Comparison of ENCODE assay signal across 26 cellular contexts in the genomic region with DNA sequence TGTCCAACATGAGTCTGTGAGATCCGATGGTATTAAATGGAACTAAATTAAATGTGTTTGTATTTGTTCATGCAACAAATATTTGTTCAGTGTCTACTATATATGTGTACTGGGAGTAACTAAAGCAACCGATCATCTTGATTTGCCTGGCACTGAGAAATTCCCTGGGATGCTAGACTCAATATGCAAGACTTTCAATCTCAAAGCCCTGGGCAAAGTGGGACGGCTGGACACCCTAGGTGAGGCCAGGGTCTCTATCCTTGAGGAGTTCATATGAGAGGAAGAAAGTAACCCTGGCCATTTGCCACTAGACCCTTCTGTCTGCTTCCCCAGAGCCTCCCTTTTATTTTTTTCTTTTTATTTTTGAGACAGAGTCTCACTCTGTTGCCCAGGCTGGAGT. TPM values are rescaled to one million over a fixed set of nuclear protein-coding genes. Genes with fewer than 3 reads are reported as not detected.
A peak's percentile ranks its signal among the peaks of the same experiment; 100 is the strongest.
DNase-seq lines count a peak whose midpoint lies in the region; ATAC-seq and TF ChIP-seq lines count a peak whose summit lies in the region.
"Had no signal": no experiment of that assay in that cellular context is flagged by ENCODE, and none has a peak within 500 bp of the region (broad histone marks: within the 10 kb centered on the region; RNA-seq: fewer than 3 reads in every experiment).

No MANE protein-coding gene starts in this region.

- H3K4me1 Mint-ChIP-seq in CD14-positive monocyte (peaks cover 6% of the 10 kb centered on the region), T-cell (no peaks in the 10 kb centered on the region)

- H3K27me3 ChIP-seq in PC-3 (ENCODE audit: low read length) (no peaks in the 10 kb centered on the region), sigmoid colon (no peaks in the 10 kb centered on the region), transverse colon (no peaks in the 10 kb centered on the region)
- H3K27me3 ChIP-seq: SJSA1 had no signal

- peak; percentile 18 for DNase-seq in CD14-positive monocyte (ENCODE audit: low spot score)
- DNase-seq in PC-3: peak; percentile 27
- DNase-seq in mucosa of descending colon: peak in 2 of 3 donors; percentile 4 to 29
- peak; percentile 40 for DNase-seq in sigmoid colon
- no peak for DNase-seq in T-cell
- no peak for DNase-seq in transverse colon
- DNase-seq in caudate nucleus (lab: John Stamatoyannopoulos, UW): no peak
- DNase-seq: AML-193; CD4-positive, alpha-beta memory T cell; COR-L47; DMS53; HCEC 1CT; Kasumi-1; NCI-H1105 treated with DMSO at 0.1 percent for 48 hours; NCI-H146; NCI-H2029; NCI-H446; NCI-H524 treated with DMSO at 0.1 percent for 48 hours; NCI-H82; NK-92 treated with Interleukin-12 subunit alpha and Interleukin-12 subunit beta, amount 100 ng/mL, for 24 hours; PC-9 had no signal

- H2AFZ ChIP-seq in PC-3 (ENCODE audit: low read length): no peak overlapping the region
- H2AFZ ChIP-seq: PC-9 had no signal

- H3K9me3 ChIP-seq in PC-3 (ENCODE audit: low read length) (no peaks in the 10 kb centered on the region), mucosa of descending colon (no peaks in the 10 kb centered on the region), sigmoid colon (no peaks in the 10 kb centered on the region), transverse colon (no peaks in the 10 kb centered on the region)
- H3K9me3 ChIP-seq: A549; BLaER1 treated with 17β-estradiol and CSF1 and Interleukin-3, amounts not matched to agents 10 nM and 100 nM; SJSA1 had no signal

- ATAC-seq in PC-3 (0 out of 2 replicates have a peak, but pooled peaks have one; percentile 7), mucosa of descending colon (no peak), T-cell (replicated peaks in 1 of 4) (no peak)
- ATAC-seq: A549, K562, Right ventricle myocardium inferior had no signal

- H3K27me3 Mint-ChIP-seq in CD14-positive monocyte (ENCODE audit: low read depth in 3 of 3): peaks cover 18 to 35% (median 22%) of the 10 kb centered on the region in 3 donors
- peaks cover 0 to 10% of the 10 kb centered on the region in 2 donors for H3K27me3 Mint-ChIP-seq in T-cell

- no peaks in the 10 kb centered on the region for H4K20me1 ChIP-seq in PC-3 (ENCODE audit: low read length)

- 69 to 74% methylated on average over 3 of the region's 3 CpGs for WGBS in sigmoid colon, 2 donors
- 81 to 92% methylated on average over 2 to 3 of the region's 3 CpGs for WGBS in transverse colon (ENCODE audit: low coverage in 1 of 2), 2 donors

- no peaks in the 10 kb centered on the region for H3K79me2 ChIP-seq in PC-3 (ENCODE audit: low read length)

- TF ChIP-seq EP300 in sigmoid colon (IDR thresholded peaks at IDR 0.05): no peak
- TF ChIP-seq EP300 in transverse colon (IDR thresholded peaks at IDR 0.05; ENCODE audit: low read depth): no peak

- TF ChIP-seq POLR2A in sigmoid colon (IDR thresholded peaks at IDR 0.05) (no peak), transverse colon (IDR thresholded peaks at IDR 0.05) (no peak)

- CTCF ChIA-PET in PC-3 (lab: Charles Lee): no interaction called here
- CTCF ChIA-PET in T-cell (lab: Charles Lee): no interaction called here

- H3F3A ChIP-seq in PC-3 (ENCODE audit: low read length, unreplicated experiment): no peaks in the 10 kb centered on the region

- H3K4me1 ChIP-seq in PC-3 (ENCODE audit: insufficient read depth, low read length): peaks cover 42% of the 10 kb centered on the region
- peaks cover 7% of the 10 kb centered on the region for H3K4me1 ChIP-seq in mucosa of descending colon (ENCODE audit: low read depth)
- no peaks in the 10 kb centered on the region for H3K4me1 ChIP-seq in sigmoid colon
- H3K4me1 ChIP-seq in transverse colon: peaks cover 0 to 21% (median 11%) of the 10 kb centered on the region in 4 donors
- H3K4me1 ChIP-seq: SJSA1 had no signal

- no peaks in the 10 kb centered on the region for H3K9me2 ChIP-seq in PC-3 (replicated peaks; ENCODE audit: low read length)

- H3K36me3 Mint-ChIP-seq in CD14-positive monocyte (no peaks in the 10 kb centered on the region), T-cell (no peaks in the 10 kb centered on the region)
- H3K36me3 Mint-ChIP-seq: CD4-positive, alpha-beta memory T cell had no signal

- H3K9ac ChIP-seq in PC-3 (ENCODE audit: low read length): no peak overlapping the region
- H3K9ac ChIP-seq: BLaER1 treated with 17β-estradiol and CSF1 and Interleukin-3, amounts not matched to agents 10 nM and 100 nM had no signal

- no peak for TF ChIP-seq CTCF in CD14-positive monocyte (IDR thresholded peaks at IDR 0.05)
- TF ChIP-seq CTCF in PC-3 (conservative IDR thresholded peaks at IDR 0.05; ENCODE audit: low read depth, low read length): no peak
- TF ChIP-seq CTCF in mucosa of descending colon (IDR thresholded peaks at IDR 0.05): no peak
- no peak for TF ChIP-seq CTCF in sigmoid colon (IDR thresholded peaks at IDR 0.05)
- TF ChIP-seq CTCF in transverse colon (IDR thresholded peaks at IDR 0.05): no peak

- POLR2A ChIA-PET in PC-3 (lab: Charles Lee; ENCODE audit: unreplicated experiment): no interaction called here
- POLR2A ChIA-PET in T-cell (lab: Charles Lee): no interaction called here

- no peak overlapping the region for H3K4me2 ChIP-seq in PC-3 (ENCODE audit: low read length)
- H3K4me2 ChIP-seq: A549; BLaER1 treated with 17β-estradiol and CSF1 and Interleukin-3, amounts not matched to agents 10 nM and 100 nM; PC-9 had no signal

- H3K36me3 ChIP-seq in PC-3 (ENCODE audit: low read depth, low read length) (no peaks in the 10 kb centered on the region), mucosa of descending colon (ENCODE audit: low read depth) (no peaks in the 10 kb centered on the region), sigmoid colon (no peaks in the 10 kb centered on the region), transverse colon (no peaks in the 10 kb centered on the region)
- H3K36me3 ChIP-seq: BLaER1 treated with 17β-estradiol and CSF1 and Interleukin-3, amounts not matched to agents 10 nM and 100 nM; SJSA1 had no signal

- no TSS peak for BruUV-seq in PC-3 (replicated peaks; lab: Mats Ljungman, UMichigan)

- intact Hi-C loops in CD14-positive monocyte (cut with micrococcal nuclease) (no loop called here), PC-3 (cut with micrococcal nuclease) (no loop called here), mucosa of descending colon (cut with DNase I, micrococcal nuclease) (no loop called here), sigmoid colon (cut with DNase I) (no loop called here), transverse colon (cut with DNase I; ENCODE audit: low total_unique reads) (no loop called here)

- H3K4me3 Mint-ChIP-seq in CD14-positive monocyte (no peak overlapping the region), T-cell (no peak overlapping the region)
- H3K4me3 Mint-ChIP-seq: CD4-positive, alpha-beta memory T cell had no signal

- H3K27ac ChIP-seq in PC-3 (ENCODE audit: low read length) (no peak overlapping the region), sigmoid colon (no peak overlapping the region), transverse colon (no peak overlapping the region), caudate nucleus (ENCODE audit: low read depth, low read length) (no peak overlapping the region)
- H3K27ac ChIP-seq: A549; BLaER1 treated with 17β-estradiol and CSF1 and Interleukin-3, amounts not matched to agents 10 nM and 100 nM; PC-9; SJSA1 had no signal

- H3K4me3 ChIP-seq in PC-3 (ENCODE audit: low read length) (no peak overlapping the region), mucosa of descending colon (no peak overlapping the region), sigmoid colon (no peak overlapping the region), transverse colon (no peak overlapping the region)
- H3K4me3 ChIP-seq: A549; BLaER1 treated with 17β-estradiol and CSF1 and Interleukin-3, amounts not matched to agents 10 nM and 100 nM; K562; PC-9; SJSA1 had no signal

- H3K27ac Mint-ChIP-seq in CD14-positive monocyte: no peak overlapping the region
- H3K27ac Mint-ChIP-seq in T-cell: no peak overlapping the region

- in situ Hi-C loops in transverse colon (cut with MboI; ENCODE audit: low pct_ligation_motif_present in 1 of 4, low pct_unique_long_range_greater_than_20kb in 1 of 4, low sequenced_read_pairs in 3 of 4): no loop called here

- H3K9me3 Mint-ChIP-seq in CD14-positive monocyte: peaks cover 0 to 2% (median 0%) of the 10 kb centered on the region in 7 donors
- H3K9me3 Mint-ChIP-seq in T-cell: no peaks in the 10 kb centered on the region
- H3K9me3 Mint-ChIP-seq: CD4-positive, alpha-beta memory T cell had no signal

RNA-seq across cellular contexts. Expression of a gene that starts 44.0 kb away (rescaled TPM):
- polyA plus RNA-seq in CD14-positive monocyte: 10 to 100 TPM; 98.0 to 99.5 TPM
- total RNA-seq in PC-3 (2014; rRNA removed): 312 and 339 TPM in 2 replicates
- 10 to 100 TPM; 42.0 to 98.1 (median 47.7) TPM for total RNA-seq in mucosa of descending colon
- total RNA-seq in sigmoid colon: 10 to 100 TPM; 27.7 to 46.0 (median 34.2) TPM
- 100 to 1,000 TPM in 2 of 3 donors, 10 to 100 TPM in 1; 67.9 to 115 (median 110) TPM for polyA plus RNA-seq in sigmoid colon
- total RNA-seq in T-cell: 10 to 100 TPM; 39.5 to 87.3 (median 83.2) TPM
- total RNA-seq in transverse colon: 100 to 1,000 TPM in 3 of 4 donors, 10 to 100 TPM in 1; 88.9 to 221 (median 129) TPM

Comparison
In these comparisons a context has a peak if more than half of its experiments do, and no peak if none do; other contexts are left out.
1. DNase-seq: peak in CD14-positive monocyte (single experiment), PC-3 (single experiment), mucosa of descending colon (2 of 3) and sigmoid colon (single experiment); none in T-cell (0 of 34), transverse colon (single experiment) and caudate nucleus (0 of 61).